ENCODE assay signal across 19 cellular contexts in the genomic region with DNA sequence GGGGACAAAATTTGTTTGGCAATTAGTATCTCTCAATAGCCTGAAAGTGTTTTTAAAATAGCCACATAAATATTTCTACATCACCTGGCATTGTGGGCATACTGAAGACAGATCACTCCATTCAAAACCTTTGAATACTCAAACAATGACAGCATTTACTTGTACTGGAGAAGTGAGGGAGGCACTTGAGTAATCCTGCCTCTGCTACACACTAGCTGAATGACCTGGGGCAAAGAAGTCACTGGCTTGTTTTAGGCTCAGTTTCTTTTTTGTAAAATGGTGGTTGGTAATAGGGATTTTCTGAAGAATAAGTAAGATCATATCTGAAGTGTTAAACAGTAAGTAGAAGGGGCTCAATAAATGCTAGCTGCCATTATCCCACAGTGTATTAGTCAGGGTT. TPM values are rescaled to one million over a fixed set of nuclear protein-coding genes. Genes with fewer than 3 reads are reported as not detected.
"Had no signal": no experiment of that assay in that cellular context is flagged by ENCODE, and none has a peak within 500 bp of the region (broad histone marks: within the 10 kb centered on the region; RNA-seq: fewer than 3 reads in every experiment).

No MANE protein-coding gene starts in this region.

- H3K36me3 ChIP-seq: pancreas, sigmoid colon had no signal

- H3K4me1 Mint-ChIP-seq: stimulated activated naive CD8-positive, alpha-beta T cell treated with anti-CD3 and anti-CD28 coated beads, Interleukin-15, amount 100 ng/mL, for 72 hours had no signal

- ATAC-seq: activated naive CD4-positive, alpha-beta T cell treated with anti-CD3 and anti-CD28 coated beads, Interleukin-2, amount 50 U/mL, for 72 hours; body of pancreas; pancreas; stimulated activated naive CD8-positive, alpha-beta T cell treated with anti-CD3 and anti-CD28 coated beads, Interleukin-15, amount 100 ng/mL, for 72 hours had no signal

- H3K9me3 Mint-ChIP-seq: activated CD4-positive, alpha-beta memory T cell treated with anti-CD3 and anti-CD28 coated beads for 36 hours; activated naive CD4-positive, alpha-beta T cell treated with anti-CD3 and anti-CD28 coated beads, Interleukin-2, amount 50 U/mL, for 72 hours; stimulated activated naive CD8-positive, alpha-beta T cell treated with anti-CD3 and anti-CD28 coated beads, Interleukin-15, amount 100 ng/mL, for 72 hours; T-helper 2 cell treated with Interferon-gamma antibody and Interleukin-4, amounts not matched to agents 5 μg/mL and 100 μg/mL, for 36 hours; type B pancreatic cell had no signal

- H3K27ac ChIP-seq: body of pancreas, pancreas, sigmoid colon had no signal

- H3K4me3 Mint-ChIP-seq: activated CD4-positive, alpha-beta memory T cell treated with anti-CD3 and anti-CD28 coated beads for 36 hours; stimulated activated naive CD8-positive, alpha-beta T cell treated with anti-CD3 and anti-CD28 coated beads, Interleukin-15, amount 100 ng/mL, for 72 hours; T-helper 2 cell treated with Interferon-gamma antibody and Interleukin-4, amounts not matched to agents 5 μg/mL and 100 μg/mL, for 36 hours; type B pancreatic cell had no signal

- DNase-seq: activated CD4-positive, alpha-beta memory T cell treated with anti-CD3 and anti-CD28 coated beads for 36 hours; activated CD4-positive, CD25-positive, alpha-beta regulatory T cell treated with anti-CD3 and anti-CD28 coated beads, Interleukin-2, amount 50 U/mL, for 72 hours; activated CD8-positive, alpha-beta memory T cell treated with anti-CD3 and anti-CD28 coated beads, Interleukin-2, amount 50 U/mL, for 4 hours; activated effector memory CD4-positive, alpha-beta T cell treated with anti-CD3 and anti-CD28 coated beads, Interleukin-2, amount 50 U/mL, for 16 hours; activated T-cell treated with anti-CD3 and anti-CD28 coated beads, Interleukin-2, amount 50 U/mL, for 48 hours; amniotic stem cell; body of pancreas; cortex of kidney; effector CD4-positive, alpha-beta T cell; head of caudate nucleus; pancreas; sigmoid colon; stimulated activated CD4-positive, alpha-beta T cell treated with anti-CD3 and anti-CD28 coated beads, Interleukin-1b, Interleukin-23, amount 100 ng/mL, for 48 hours; stimulated activated naive CD8-positive, alpha-beta T cell treated with anti-CD3 and anti-CD28 coated beads, Interleukin-15, amount 100 ng/mL, for 72 hours had no signal

- H3K27me3 Mint-ChIP-seq: activated CD4-positive, alpha-beta memory T cell treated with anti-CD3 and anti-CD28 coated beads for 36 hours; stimulated activated naive CD8-positive, alpha-beta T cell treated with anti-CD3 and anti-CD28 coated beads, Interleukin-15, amount 100 ng/mL, for 72 hours had no signal

- H3K4me1 ChIP-seq: body of pancreas, pancreas, sigmoid colon had no signal

- H3K4me3 ChIP-seq: body of pancreas, pancreas, sigmoid colon had no signal

- H3K36me3 Mint-ChIP-seq: activated CD4-positive, alpha-beta memory T cell treated with anti-CD3 and anti-CD28 coated beads for 36 hours; activated naive CD4-positive, alpha-beta T cell treated with anti-CD3 and anti-CD28 coated beads, Interleukin-2, amount 50 U/mL, for 72 hours; type B pancreatic cell had no signal

- FAIRE-seq: frontal cortex, pancreas had no signal

- H3K9me3 ChIP-seq: body of pancreas, pancreas, sigmoid colon had no signal

- H3K27me3 ChIP-seq: body of pancreas, pancreas, sigmoid colon had no signal

- H3K27ac Mint-ChIP-seq: activated CD4-positive, alpha-beta memory T cell treated with anti-CD3 and anti-CD28 coated beads for 36 hours; activated naive CD4-positive, alpha-beta T cell treated with anti-CD3 and anti-CD28 coated beads, Interleukin-2, amount 50 U/mL, for 72 hours; stimulated activated naive CD8-positive, alpha-beta T cell treated with anti-CD3 and anti-CD28 coated beads, Interleukin-15, amount 100 ng/mL, for 72 hours; T-helper 2 cell treated with Interferon-gamma antibody and Interleukin-4, amounts not matched to agents 5 μg/mL and 100 μg/mL, for 36 hours; type B pancreatic cell had no signal

RNA-seq across cellular contexts. Expression of a gene that starts 31.2 kb away (rescaled TPM):
- total RNA-seq: activated naive CD4-positive, alpha-beta T cell treated with anti-CD3 and anti-CD28 coated beads, Interleukin-2, amount 50 U/mL, for 72 hours; body of pancreas; lower leg skin; sigmoid colon had no signal
